8 cellular contexts compared by ENCODE assay signal in genomic region chr5:65111961-65112658, GRCh38.
"Had no signal": no experiment of that assay in that cellular context is flagged by ENCODE, and none has a peak within 500 bp of the region (broad histone marks: within the 10 kb centered on the region; RNA-seq: fewer than 3 reads in every experiment).

No MANE protein-coding gene starts in this region.

- H3K4me1 ChIP-seq: HAP-1 had no signal

- H3K9me3 ChIP-seq: HAP-1 had no signal

- DNase-seq: GM23248, GOT3, H7, HFFc6, KG1 had no signal

- H2AFZ ChIP-seq: GM23248 had no signal

- H3K4me3 ChIP-seq: GM23248, HAP-1, K562 had no signal

- H3K27ac ChIP-seq: GM23248 had no signal

- H3K36me3 ChIP-seq: HAP-1 had no signal

- H3K27ac Mint-ChIP-seq: HFFc6 had no signal

- H3K4me3 Mint-ChIP-seq: HFFc6 had no signal

- ATAC-seq: HCT116, K562 had no signal

- H3K9ac ChIP-seq: GM23248 had no signal
